ENCODE assay signal across 9 cellular contexts in the genomic region with DNA sequence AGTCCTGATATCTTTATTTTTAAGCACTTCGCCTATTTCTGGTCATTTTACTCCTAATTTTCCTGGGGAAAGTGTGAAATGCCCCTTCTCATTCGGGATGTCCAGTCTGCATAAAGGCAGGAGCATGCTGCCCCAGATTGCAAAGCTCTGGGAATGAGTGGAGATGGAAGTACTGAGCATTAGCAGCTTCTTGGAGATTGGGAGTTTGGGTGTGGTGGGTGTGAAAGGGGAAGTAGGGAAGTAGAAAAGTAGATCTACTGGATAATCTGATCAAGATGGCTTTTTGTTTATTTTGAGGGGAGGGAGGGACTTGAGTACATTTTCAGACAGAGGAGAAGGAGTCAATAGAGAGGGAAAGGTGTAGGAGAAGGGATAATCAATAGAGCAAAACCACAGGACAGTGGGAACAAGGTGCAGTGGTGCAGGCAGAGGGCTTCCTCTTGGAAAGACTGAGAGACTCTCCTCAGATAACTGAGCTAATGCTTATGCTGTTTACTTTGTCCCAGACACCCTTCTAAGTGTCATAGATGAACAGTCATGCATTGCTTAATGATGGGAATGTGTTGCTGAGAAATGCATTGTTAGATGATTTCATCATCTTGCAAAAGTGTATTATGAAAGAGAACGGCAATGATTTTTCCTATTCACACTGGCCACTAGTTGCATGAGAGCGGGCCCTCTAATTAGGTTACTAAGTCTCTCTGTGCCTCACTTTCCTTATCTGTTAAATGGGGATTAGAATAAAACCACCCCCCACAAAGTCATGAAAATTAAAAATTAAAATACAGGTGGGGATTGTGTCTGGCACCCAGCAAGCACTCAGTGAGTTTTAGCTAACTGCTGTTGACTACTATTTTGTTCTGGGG. TPM values are rescaled to one million over a fixed set of nuclear protein-coding genes. Genes with fewer than 3 reads are reported as not detected.
DNase-seq lines count a peak whose midpoint lies in the region; ATAC-seq, FAIRE-seq and TF ChIP-seq lines count a peak whose summit lies in the region.
"Had no signal": no experiment of that assay in that cellular context is flagged by ENCODE, and none has a peak within 500 bp of the region (broad histone marks: within the 10 kb centered on the region; RNA-seq: fewer than 3 reads in every experiment).

No MANE protein-coding gene starts in this region.

- H3K9me2 ChIP-seq in PC-3 (replicated peaks; ENCODE audit: low read length): no peaks in the 10 kb centered on the region

- POLR2A ChIA-PET in PC-3 (lab: Charles Lee; ENCODE audit: unreplicated experiment): interaction anchor here (0.6 kb wide), 1 partner anchor 72 kb away, joined by 3 read pairs; no protein-coding TSS in a partner anchor

- peak overlapping the region; percentile 80 for H3K27ac ChIP-seq in PC-3 (ENCODE audit: low read length)

- H3K9ac ChIP-seq in PC-3 (ENCODE audit: low read length): no peak overlapping the region

- H3K36me3 ChIP-seq in PC-3 (ENCODE audit: low read depth, low read length): peaks cover 38% of the 10 kb centered on the region

- FAIRE-seq in GM12891 (lab: Jason Lieb, UNC): no peak

- intact Hi-C loops in PC-3 (cut with micrococcal nuclease): no loop called here
- intact Hi-C loops in sciatic nerve (cut with DNase I): no loop called here

- TSS peak; percentile 83 for BruUV-seq in PC-3 (replicated peaks; lab: Mats Ljungman, UMichigan)

- no peak for TF ChIP-seq CTCF in PC-3 (conservative IDR thresholded peaks at IDR 0.05; ENCODE audit: low read depth, low read length)

- H3K4me1 ChIP-seq in PC-3 (ENCODE audit: insufficient read depth, low read length): peaks cover 38% of the 10 kb centered on the region

- peaks cover 90% of the 10 kb centered on the region for H3K79me2 ChIP-seq in PC-3 (ENCODE audit: low read length)

- TF ChIP-seq POLR2A in GM12891 (IDR thresholded peaks at IDR 0.05; ENCODE audit: low read depth, low read length): no peak

- peak overlapping the region; percentile 37 for H3K4me2 ChIP-seq in PC-3 (ENCODE audit: low read length)

- H3K27me3 ChIP-seq in PC-3 (ENCODE audit: low read length): no peaks in the 10 kb centered on the region

- no peak overlapping the region for H3K4me3 ChIP-seq in PC-3 (ENCODE audit: low read length)

- ATAC-seq in PC-3 (peak; percentile 30; the same call in 1 of the 2 replicates), sciatic nerve (peak; percentile 85), HG03095 (IDR thresholded peaks at IDR 0.05; ENCODE audit: unreplicated experiment) (no peak), HG02642 (IDR thresholded peaks at IDR 0.05; ENCODE audit: poor library complexity, unreplicated experiment) (no peak), HG03565 (IDR thresholded peaks at IDR 0.05; ENCODE audit: unreplicated experiment) (no peak)

- H3K9me3 ChIP-seq in PC-3 (ENCODE audit: low read length): no peaks in the 10 kb centered on the region

- H2AFZ ChIP-seq in PC-3 (ENCODE audit: low read length): no peak overlapping the region

- CTCF ChIA-PET in PC-3 (lab: Charles Lee): interaction anchor here (0.6 kb wide), 1 partner anchor 32 kb away, joined by 4 read pairs; no protein-coding TSS in a partner anchor

- DNase-seq in ELR (ENCODE audit: low read depth) (peak; percentile 94), PC-3 (peak; percentile 83), fibroblast of peridontal ligament (ENCODE audit: extremely low read depth) (peak; percentile 89), sciatic nerve (ENCODE audit: low spot score) (no peak), GM12891 (ENCODE audit: insufficient read length, low spot score) (no peak)
- DNase-seq: activated T-cell treated with anti-CD3 and anti-CD28 coated beads, Interleukin-2, amount 50 U/mL, for 48 hours had no signal

- peaks cover 4% of the 10 kb centered on the region for H3F3A ChIP-seq in PC-3 (ENCODE audit: low read length, unreplicated experiment)

- no peaks in the 10 kb centered on the region for H4K20me1 ChIP-seq in PC-3 (ENCODE audit: low read length)

TF ChIP-seq in GM12891, 5 proteins besides CTCF, POLR2A, EP300 and RAD21:
- TF ChIP-seq POLR2AphosphoS5 (IDR thresholded peaks at IDR 0.05; ENCODE audit: low read depth, low read length) (no peak), PAX5 (IDR thresholded peaks at IDR 0.05; ENCODE audit: insufficient read depth, low read length, severe bottlenecking) (no peak), POU2F2 (IDR thresholded peaks at IDR 0.05; ENCODE audit: low read depth, low read length) (no peak), SPI1 (IDR thresholded peaks at IDR 0.05; ENCODE audit: low read depth, low read length) (no peak), TAF1 (IDR thresholded peaks at IDR 0.05; ENCODE audit: low read depth, low read length) (no peak)

RNA-seq across cellular contexts. Expression of a gene that starts 45.5 kb away (rescaled TPM):
- total RNA-seq in PC-3 (2014; rRNA removed) (90.1 and 104 TPM in 2 replicates), sciatic nerve (150 TPM)
- not detected for polyA plus RNA-seq in GM12891 (2012; ENCODE audit: low read depth, missing spikeins)

Comparison
In these comparisons a context has a peak if more than half of its experiments do, and no peak if none do; other contexts are left out.
1. DNase-seq: peak in ELR (single experiment), PC-3 (single experiment) and fibroblast of peridontal ligament (single experiment); none in sciatic nerve (single experiment) and GM12891 (single experiment).
2. ATAC-seq: peak in PC-3 (single experiment) and sciatic nerve (single experiment); none in HG03095 (single experiment), HG02642 (single experiment) and HG03565 (single experiment).